ENCODE assay signal across 24 cellular contexts in the genomic region with DNA sequence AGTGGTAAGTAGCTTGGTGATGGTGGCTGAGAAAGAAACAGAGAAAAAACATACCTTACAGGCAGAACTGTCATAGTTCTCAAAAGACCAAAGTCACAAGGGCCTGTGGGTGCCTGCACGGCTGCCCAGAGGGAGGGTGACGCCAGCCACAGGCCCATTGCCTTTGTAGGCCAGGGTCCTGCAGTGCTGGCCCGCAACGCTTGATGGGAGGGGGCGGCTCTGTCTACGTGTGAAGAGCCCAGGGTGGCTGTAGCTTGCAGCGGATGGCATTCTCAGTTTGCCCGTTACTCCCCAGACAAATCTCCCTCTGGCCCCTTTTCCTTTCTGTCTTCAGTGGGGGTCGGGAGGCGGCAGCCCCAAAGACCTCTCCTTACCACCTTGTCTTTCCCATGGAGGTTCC. TPM values are rescaled to one million over a fixed set of nuclear protein-coding genes. Genes with fewer than 3 reads are reported as not detected.
DNase-seq lines count a peak whose midpoint lies in the region; ATAC-seq, FAIRE-seq and TF ChIP-seq lines count a peak whose summit lies in the region.
"Had no signal": no experiment of that assay in that cellular context is flagged by ENCODE, and none has a peak within 500 bp of the region (broad histone marks: within the 10 kb centered on the region; RNA-seq: fewer than 3 reads in every experiment).

No MANE protein-coding gene starts in this region.

- no peak overlapping the region for H2AFZ ChIP-seq in HepG2 (ENCODE audit: low read length)

- no peak for ATAC-seq in left ventricle myocardium superior
- peak; percentile 37 for ATAC-seq in stimulated activated memory B cell treated with anti-CD40 and anti-IgM and Interleukin-4, amounts not matched to agents 10 μg/mL and 1 μg/mL and 100 μg/mL, for 72 hours
- ATAC-seq in GM19397 (IDR thresholded peaks at IDR 0.05; ENCODE audit: unreplicated experiment) = no peak
- ATAC-seq in GM18517 (IDR thresholded peaks at IDR 0.05; ENCODE audit: unreplicated experiment) = no peak
- no peak for ATAC-seq in HepG2
- ATAC-seq: A549; CD8-positive, alpha-beta T cell had no signal

- H3K36me3 Mint-ChIP-seq in neural crest cell (ENCODE audit: low read depth) = peaks cover 2% of the 10 kb centered on the region
- no peaks in the 10 kb centered on the region for H3K36me3 Mint-ChIP-seq in stimulated activated memory B cell treated with anti-CD40 and anti-IgM and Interleukin-4, amounts not matched to agents 10 μg/mL and 1 μg/mL and 100 μg/mL, for 72 hours
- H3K36me3 Mint-ChIP-seq: CD8-positive, alpha-beta T cell had no signal

- no peak for TF ChIP-seq CTCF in neural crest cell (conservative IDR thresholded peaks at IDR 0.05)
- no peak for TF ChIP-seq CTCF in HepG2 (CRISPR knock-in tag; IDR thresholded peaks at IDR 0.05)

- DNase-seq in cardiac septum (ENCODE audit: low spot score) (peak; percentile 51), left ventricle myocardium superior (no peak), neural crest cell (ENCODE audit: low read depth, low spot score) (no peak), posterior vena cava (ENCODE audit: low spot score) (peak; percentile 68), HepG2 (ENCODE audit: low spot score) (no peak)
- DNase-seq: AML-193; Caco-2; Calu3; CD4-positive, alpha-beta T cell; CD8-positive, alpha-beta T cell; DMS79 treated with DMSO at 0.1 percent for 48 hours; GF-D8 had no signal

- peaks cover 5% of the 10 kb centered on the region for H3K9me3 Mint-ChIP-seq in neural crest cell
- peaks cover 3% of the 10 kb centered on the region for H3K9me3 Mint-ChIP-seq in stimulated activated memory B cell treated with anti-CD40 and anti-IgM and Interleukin-4, amounts not matched to agents 10 μg/mL and 1 μg/mL and 100 μg/mL, for 72 hours
- H3K9me3 Mint-ChIP-seq: CD4-positive, alpha-beta T cell; CD8-positive, alpha-beta T cell had no signal

- no peak overlapping the region for H3K9ac ChIP-seq in HepG2 (ENCODE audit: insufficient read depth, low read depth, low read length)
- H3K9ac ChIP-seq: BLaER1 treated with 17β-estradiol and CSF1 and Interleukin-3, amounts not matched to agents 10 nM and 100 nM had no signal

- H3K27ac Mint-ChIP-seq in neural crest cell (ENCODE audit: unreplicated experiment) = peak overlapping the region; percentile 15
- no peak overlapping the region for H3K27ac Mint-ChIP-seq in stimulated activated memory B cell treated with anti-CD40 and anti-IgM and Interleukin-4, amounts not matched to agents 10 μg/mL and 1 μg/mL and 100 μg/mL, for 72 hours
- H3K27ac Mint-ChIP-seq: B cell; CD4-positive, alpha-beta T cell; CD8-positive, alpha-beta T cell had no signal

- no peaks in the 10 kb centered on the region for H3K9me3 ChIP-seq in HepG2 (ENCODE audit: low read length)
- H3K9me3 ChIP-seq: A549; BLaER1 treated with 17β-estradiol and CSF1 and Interleukin-3, amounts not matched to agents 10 nM and 100 nM; Caco-2 had no signal

- 17% methylated on average over 4 of the region's 10 CpGs for WGBS in HepG2 (ENCODE audit: low lambda C conversion rate)

- no peak for TF ChIP-seq EP300 in HepG2 (IDR thresholded peaks at IDR 0.05; ENCODE audit: low read depth in 2 of 2, low read length in 2 of 2)
- no peak for TF ChIP-seq EP300 in HepG2 (CRISPR knock-in tag; IDR thresholded peaks at IDR 0.05; ENCODE audit: borderline replicate concordance)

- no TSS peak for BruUV-seq in HepG2 (replicated peaks; lab: Mats Ljungman, UMichigan)

- peaks cover 6% of the 10 kb centered on the region for H3K4me1 Mint-ChIP-seq in neural crest cell
- H3K4me1 Mint-ChIP-seq in stimulated activated memory B cell treated with anti-CD40 and anti-IgM and Interleukin-4, amounts not matched to agents 10 μg/mL and 1 μg/mL and 100 μg/mL, for 72 hours = no peaks in the 10 kb centered on the region
- H3K4me1 Mint-ChIP-seq: B cell had no signal

- peaks cover 1 to 15% of the 10 kb centered on the region in 2 experiments; a peak in 3 of 5 replicates for H3K27me3 ChIP-seq in HepG2 (ENCODE audit: control insufficient read depth in 1 of 2, insufficient read depth in 2 of 2, low read length in 2 of 2)
- H3K27me3 ChIP-seq: BLaER1 treated with 17β-estradiol and CSF1 and Interleukin-3, amounts not matched to agents 10 nM and 100 nM had no signal

- H3K27me3 Mint-ChIP-seq in neural crest cell (ENCODE audit: low read depth) = no peaks in the 10 kb centered on the region
- H3K27me3 Mint-ChIP-seq in stimulated activated memory B cell treated with anti-CD40 and anti-IgM and Interleukin-4, amounts not matched to agents 10 μg/mL and 1 μg/mL and 100 μg/mL, for 72 hours = no peaks in the 10 kb centered on the region

- no peak for TF ChIP-seq POLR2A in HepG2 (IDR thresholded peaks at IDR 0.05; ENCODE audit: insufficient read depth in 1 of 2, low read depth in 2 of 2, low read length in 2 of 2)

- no peaks in the 10 kb centered on the region for H4K20me1 ChIP-seq in HepG2 (ENCODE audit: insufficient read depth, low read length)

- CTCF ChIA-PET in HepG2 (lab: Yijun Ruan, JAX; ENCODE audit: low intra/inter-chr PET ratio, low total read pairs) = no interaction called here

- FAIRE-seq in HepG2 (lab: Jason Lieb, UNC) = no peak
- FAIRE-seq: A549, D721Med, G401.6, GM12891 had no signal

- no peak overlapping the region for H3K4me2 ChIP-seq in HepG2 (ENCODE audit: low read depth, low read length)
- H3K4me2 ChIP-seq: A549; BLaER1 treated with 17β-estradiol and CSF1 and Interleukin-3, amounts not matched to agents 10 nM and 100 nM had no signal

- no peak overlapping the region for H3K4me3 Mint-ChIP-seq in neural crest cell
- H3K4me3 Mint-ChIP-seq in stimulated activated memory B cell treated with anti-CD40 and anti-IgM and Interleukin-4, amounts not matched to agents 10 μg/mL and 1 μg/mL and 100 μg/mL, for 72 hours = no peak overlapping the region
- H3K4me3 Mint-ChIP-seq: B cell; CD4-positive, alpha-beta T cell; CD8-positive, alpha-beta T cell had no signal

- no peak for TF ChIP-seq RAD21 in HepG2 (CRISPR knock-in tag; IDR thresholded peaks at IDR 0.05)

- H3K79me2 ChIP-seq in HepG2 (ENCODE audit: insufficient read depth, low read length) = no peaks in the 10 kb centered on the region

- no peak overlapping the region for H3K27ac ChIP-seq in HepG2 (ENCODE audit: extremely low read length, insufficient read depth, low read length)
- H3K27ac ChIP-seq: 22Rv1; A549; BLaER1 treated with 17β-estradiol and CSF1 and Interleukin-3, amounts not matched to agents 10 nM and 100 nM; C4-2B had no signal

- peaks cover 8% of the 10 kb centered on the region for H3K4me1 ChIP-seq in HepG2 (ENCODE audit: insufficient read depth, low read length)
- H3K4me1 ChIP-seq: A549; BLaER1 treated with 17β-estradiol and CSF1 and Interleukin-3, amounts not matched to agents 10 nM and 100 nM; Caco-2 had no signal

- POLR2A ChIA-PET in HepG2 (lab: Yijun Ruan, JAX) = no interaction called here

- no peak overlapping the region for H3K4me3 ChIP-seq in HepG2 (replicated peaks in 1 of 3; ENCODE audit: insufficient read depth in 1 of 3, low read depth in 2 of 3, low read length in 3 of 3)
- H3K4me3 ChIP-seq: A549; BLaER1 treated with 17β-estradiol and CSF1 and Interleukin-3, amounts not matched to agents 10 nM and 100 nM had no signal

- in situ Hi-C loops in HepG2 (cut with HindIII; ENCODE audit: extremely low pct_ligation_motif_present, low pct_unique_long_range_greater_than_20kb) = no loop called here

- no peaks in the 10 kb centered on the region for H3K36me3 ChIP-seq in HepG2 (replicated peaks in 1 of 2; ENCODE audit: control insufficient read depth in 1 of 2, insufficient read depth in 2 of 2, low read length in 2 of 2)
- H3K36me3 ChIP-seq: BLaER1 treated with 17β-estradiol and CSF1 and Interleukin-3, amounts not matched to agents 10 nM and 100 nM had no signal

- intact Hi-C loops in cardiac septum (cut with DNase I) (no loop called here), left ventricle myocardium superior (cut with micrococcal nuclease) (no loop called here), posterior vena cava (cut with DNase I) (no loop called here), HepG2 (cut with micrococcal nuclease; ENCODE audit: unreplicated experiment) (no loop called here)

TF ChIP-seq in HepG2, 621 proteins besides CTCF, POLR2A, EP300 and RAD21 (continues in another document):
- TF ChIP-seq ZNF552 (CRISPR knock-in tag; IDR thresholded peaks at IDR 0.05; ENCODE audit: borderline replicate concordance) = no peak
- TF ChIP-seq, protein P1, sequence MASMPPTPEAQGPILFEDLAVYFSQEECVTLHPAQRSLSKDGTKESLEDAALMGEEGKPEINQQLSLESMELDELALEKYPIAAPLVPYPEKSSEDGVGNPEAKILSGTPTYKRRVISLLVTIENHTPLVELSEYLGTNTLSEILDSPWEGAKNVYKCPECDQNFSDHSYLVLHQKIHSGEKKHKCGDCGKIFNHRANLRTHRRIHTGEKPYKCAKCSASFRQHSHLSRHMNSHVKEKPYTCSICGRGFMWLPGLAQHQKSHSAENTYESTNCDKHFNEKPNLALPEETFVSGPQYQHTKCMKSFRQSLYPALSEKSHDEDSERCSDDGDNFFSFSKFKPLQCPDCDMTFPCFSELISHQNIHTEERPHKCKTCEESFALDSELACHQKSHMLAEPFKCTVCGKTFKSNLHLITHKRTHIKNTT (CRISPR knock-in tag; IDR thresholded peaks at IDR 0.05) = no peak

RNA-seq across cellular contexts. Expression of a gene that starts 24.7 kb away (rescaled TPM):
- total RNA-seq in cardiac septum = 0.27 TPM
- 0.17 TPM for total RNA-seq in left ventricle myocardium superior
- 31.8 and 32.3 TPM in 2 replicates for total RNA-seq in neural crest cell
- total RNA-seq in posterior vena cava = under 1 TPM in 1 of 2 donors, not detected in 1; 0.28 TPM
- total RNA-seq in HepG2 (2016; rRNA removed; fragmentation: Illumina TruSeq; extraction: Trizol) = not detected in 2 replicates
- not detected in 2 replicates for total RNA-seq in HepG2 (2016; cell fraction: cytosol; rRNA removed; fragmentation: Illumina TruSeq; extraction: Trizol; ENCODE audit: low read depth)
- total RNA-seq in HepG2 (2016; cell fraction: insoluble cytoplasmic fraction; rRNA removed; fragmentation: Illumina TruSeq; extraction: Trizol) = not detected in 2 replicates
- not detected in 2 replicates for total RNA-seq in HepG2 (2016; cell fraction: membrane; rRNA removed; fragmentation: Illumina TruSeq; extraction: Trizol)
- not detected in 2 replicates for total RNA-seq in HepG2 (2016; cell fraction: nucleus; rRNA removed; fragmentation: Illumina TruSeq; extraction: Trizol)
- not detected in 2 replicates for polyA plus RNA-seq in HepG2 (2011; rRNA removed)
- polyA plus RNA-seq in HepG2 (2011; cell fraction: cytosol; rRNA removed) = not detected in 2 replicates
- polyA plus RNA-seq in HepG2 (2011; cell fraction: nucleus; rRNA removed) = not detected in 2 replicates
- not detected in 2 replicates for polyA plus RNA-seq in HepG2 (2012)
- polyA plus RNA-seq in HepG2 (2016; cell fraction: cytosol; fragmentation: Illumina TruSeq; extraction: Trizol; ENCODE audit: low read depth) = not detected in 2 replicates
- polyA plus RNA-seq in HepG2 (2016; cell fraction: insoluble cytoplasmic fraction; fragmentation: Illumina TruSeq; extraction: Trizol; ENCODE audit: low read depth) = not detected in 2 replicates
- polyA plus RNA-seq in HepG2 (2016; cell fraction: membrane; fragmentation: Illumina TruSeq; extraction: Trizol; ENCODE audit: low read depth) = not detected in 2 replicates
- polyA plus RNA-seq in HepG2 (2016; cell fraction: nucleus; fragmentation: Illumina TruSeq; extraction: Trizol; ENCODE audit: insufficient read depth, low read depth) = not detected in 2 replicates
- not detected in 2 replicates for polyA minus RNA-seq in HepG2 (2011; rRNA and poly(A)+ RNA removed; ENCODE audit: low replicate concordance)
- polyA minus RNA-seq in HepG2 (2011; cell fraction: cytosol; rRNA and poly(A)+ RNA removed) = not detected in 2 replicates
- not detected in 2 replicates for polyA minus RNA-seq in HepG2 (2011; cell fraction: nucleus; rRNA and poly(A)+ RNA removed)
- total RNA-seq: B cell had no signal
- polyA plus RNA-seq: A549, BJ had no signal

Comparison
In these comparisons a context has a peak if more than half of its experiments do, and no peak if none do; other contexts are left out.
1. DNase-seq: peak in cardiac septum (single experiment) and posterior vena cava (single experiment); none in left ventricle myocardium superior (single experiment), neural crest cell (single experiment) and HepG2 (single experiment).
2. RNA of a gene that starts 24.7 kb away (total RNA-seq): 31.8 to 32.3 TPM in neural crest cell; 0.28 TPM in posterior vena cava, 0.27 TPM in cardiac septum (single experiment), 0.17 TPM in left ventricle myocardium superior (single experiment) and not detected in HepG2; every median in the first group is over 10 times any median in the second.